In genomic region chr7:127674923-127675322, GRCh38 we compare ENCODE assay signal across 4 cellular contexts. TPM values are rescaled to one million over a fixed set of nuclear protein-coding genes. Genes with fewer than 3 reads are reported as not detected.
"Had no signal": no experiment of that assay in that cellular context is flagged by ENCODE, and none has a peak within 500 bp of the region (broad histone marks: within the 10 kb centered on the region; RNA-seq: fewer than 3 reads in every experiment).

No MANE protein-coding gene starts in this region.

RNA-seq across cellular contexts. Expression of gene PAX4, which starts 57.0 kb away (rescaled TPM):
- total RNA-seq: GM23248, H4, IMR-90, K562 had no signal
